ENCODE assay signal across 8 cellular contexts in genomic region chr19:40570313-40571004, GRCh38. TPM values are rescaled to one million over a fixed set of nuclear protein-coding genes. Genes with fewer than 3 reads are reported as not detected.
DNase-seq lines count a peak whose midpoint lies in the region; ATAC-seq and TF ChIP-seq lines count a peak whose summit lies in the region.

No MANE protein-coding gene starts in this region.

- no peaks in the 10 kb centered on the region for H3K79me2 ChIP-seq in OCI-LY3 (ENCODE audit: low read length)

- H3K4me2 ChIP-seq in OCI-LY3 (ENCODE audit: low read length) = peak overlapping the region; percentile 78

- TF ChIP-seq CTCF in OCI-LY3 (IDR thresholded peaks at IDR 0.05; ENCODE audit: low read depth, low read length) = no peak
- TF ChIP-seq CTCF in mucosa of descending colon (IDR thresholded peaks at IDR 0.05) = no peak

- H3K36me3 ChIP-seq in OCI-LY3 (replicated peaks; ENCODE audit: low read depth, low read length) (no peaks in the 10 kb centered on the region), mucosa of descending colon (ENCODE audit: low read depth) (no peaks in the 10 kb centered on the region)

- H3K27ac ChIP-seq in OCI-LY3 (ENCODE audit: low read length) = no peak overlapping the region
- H3K27ac ChIP-seq in epithelial cell of prostate = peak overlapping the region; percentile 79

- H4K20me1 ChIP-seq in OCI-LY3 (ENCODE audit: insufficient read depth, low read length) = no peaks in the 10 kb centered on the region

- intact Hi-C loops in mucosa of descending colon (cut with DNase I, micrococcal nuclease) = no loop called here

- peak; percentile 70 for ATAC-seq in GM21526 (IDR thresholded peaks at IDR 0.05; ENCODE audit: low FRiP score, unreplicated experiment)
- peak; percentile 97 for ATAC-seq in mucosa of descending colon

- H2AFZ ChIP-seq in OCI-LY3 (ENCODE audit: low read depth, low read length) = peak overlapping the region; percentile 60

- H3K27me3 ChIP-seq in OCI-LY3 (ENCODE audit: low read depth, low read length) = no peaks in the 10 kb centered on the region

- H3K4me1 ChIP-seq in OCI-LY3 (ENCODE audit: low read length) = peaks cover 9% of the 10 kb centered on the region
- H3K4me1 ChIP-seq in mucosa of descending colon (ENCODE audit: low read depth) = peaks cover 10% of the 10 kb centered on the region

- DNase-seq in D341Med (ENCODE audit: low spot score) = peak; percentile 98
- DNase-seq in HuH-7 (ENCODE audit: low spot score) = peak; percentile 99
- peak; percentile 90 for DNase-seq in activated T-cell treated with anti-CD3 and anti-CD28 coated beads for 1 hour (ENCODE audit: low read depth)
- DNase-seq in epithelial cell of prostate (ENCODE audit: low read depth, low spot score) = peak; percentile 95
- peak; percentile 99 to 100 (median 99) for DNase-seq in mucosa of descending colon
- DNase-seq in stimulated activated CD8-positive, alpha-beta memory T cell treated with anti-CD3 and anti-CD28 coated beads, Interleukin-2, amount 100 ng/mL, for 48 hours (ENCODE audit: low read depth in 2 of 2) = peak; percentile 92 to 96

- H3K4me3 ChIP-seq in OCI-LY3 (ENCODE audit: low read length) (peak overlapping the region; percentile 77), mucosa of descending colon (no peak overlapping the region)

- H3K9ac ChIP-seq in OCI-LY3 (ENCODE audit: low read length) = peak overlapping the region; percentile 60

- no peaks in the 10 kb centered on the region for H3K9me3 ChIP-seq in OCI-LY3 (ENCODE audit: insufficient read depth, low read length)
- H3K9me3 ChIP-seq in mucosa of descending colon = no peaks in the 10 kb centered on the region

RNA-seq across cellular contexts. Expression of gene SHKBP1, which starts 6.2 kb away (rescaled TPM):
- total RNA-seq in mucosa of descending colon = 10 to 100 TPM; 58.1 to 70.6 (median 62.2) TPM

RNA-seq across cellular contexts. Expression of gene LTBP4, which starts 30.7 kb away (rescaled TPM):
- 100 to 1,000 TPM; 141 to 244 (median 160) TPM for total RNA-seq in mucosa of descending colon
